19 cellular contexts compared by ENCODE assay signal in the genomic region with DNA sequence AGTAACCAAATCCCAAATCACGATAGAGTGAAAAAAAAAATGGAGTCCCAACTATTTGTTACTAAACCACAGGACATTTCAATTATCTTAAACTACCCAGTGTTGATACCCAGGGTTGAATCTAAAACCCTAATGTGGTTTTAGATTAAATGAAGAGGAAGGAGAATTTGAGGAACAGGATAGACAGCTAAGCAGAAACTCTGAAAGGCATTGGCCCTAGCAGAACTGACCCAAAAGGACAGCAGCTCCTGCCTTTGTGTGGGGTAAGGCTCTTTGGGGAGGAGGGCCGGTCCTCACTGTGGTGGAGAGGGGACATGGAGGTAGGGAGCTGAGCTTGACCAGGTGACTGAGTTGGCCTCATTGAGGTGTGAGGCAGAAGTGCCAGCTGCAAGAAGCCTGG. TPM values are rescaled to one million over a fixed set of nuclear protein-coding genes. Genes with fewer than 3 reads are reported as not detected.
A peak's percentile ranks its signal among the peaks of the same experiment; 100 is the strongest.
DNase-seq lines count a peak whose midpoint lies in the region; ATAC-seq and TF ChIP-seq lines count a peak whose summit lies in the region.
"Had no signal": no experiment of that assay in that cellular context is flagged by ENCODE, and none has a peak within 500 bp of the region (broad histone marks: within the 10 kb centered on the region; RNA-seq: fewer than 3 reads in every experiment).

No MANE protein-coding gene starts in this region.

- DNase-seq in CD14-positive monocyte (ENCODE audit: low spot score) (no peak), MV-4-11 (lab: John Stamatoyannopoulos, UW) (peak; percentile 41), SKM-1 treated with dmso at 0.1 percent for 144 hours (lab: John Stamatoyannopoulos, UW; ENCODE audit: unreplicated experiment) (peak; percentile 74), GM03348 (ENCODE audit: low spot score) (no peak), NCI-H1694 treated with DMSO at 0.1 percent for 48 hours (lab: John Stamatoyannopoulos, UW) (no peak)
- no peak for DNase-seq in naive thymus-derived CD4-positive, alpha-beta T cell
- DNase-seq in stimulated activated CD4-positive, alpha-beta T cell treated with anti-CD3 and anti-CD28 coated beads, Interleukin-2, amount 100 ng/mL, for 24 hours: no peak
- DNase-seq: Calu3; CD4-positive, alpha-beta memory T cell; DMS53; IMR-90; MM.1S; NCI-H1417 treated with DMSO at 0.1 percent for 48 hours; NCI-H2081 treated with DMSO at 0.1 percent for 48 hours; NCI-H510A treated with DMSO at 0.1 percent for 48 hours; RPMI8226; SIG-M5 had no signal

- ATAC-seq in naive thymus-derived CD4-positive, alpha-beta T cell: peak; percentile 37
- ATAC-seq in GM21717 (IDR thresholded peaks at IDR 0.05; ENCODE audit: unreplicated experiment): no peak

- intact Hi-C loops in CD14-positive monocyte (cut with micrococcal nuclease): loop anchor here in 1 of 2 donors (5.0 kb wide), 1 partner anchor 37 kb away; no protein-coding TSS in a partner anchor
- intact Hi-C loops in naive thymus-derived CD4-positive, alpha-beta T cell (cut with micrococcal nuclease): no loop called here

- H3K9me3 Mint-ChIP-seq in CD14-positive monocyte: peaks cover 0 to 5% (median 0%) of the 10 kb centered on the region in 7 donors
- peaks cover 0 to 2% (median 0%) of the 10 kb centered on the region in 11 donors for H3K9me3 Mint-ChIP-seq in naive thymus-derived CD4-positive, alpha-beta T cell
- H3K9me3 Mint-ChIP-seq: CD4-positive, alpha-beta memory T cell had no signal

- no peak overlapping the region for H3K27ac ChIP-seq in naive thymus-derived CD4-positive, alpha-beta T cell (ENCODE audit: low read depth, low read length)

- no peaks in the 10 kb centered on the region for H3K9me3 ChIP-seq in naive thymus-derived CD4-positive, alpha-beta T cell (ENCODE audit: control insufficient read depth in 2 of 3, low read length in 3 of 3)
- H3K9me3 ChIP-seq: HAP-1 had no signal

- H3K27me3 Mint-ChIP-seq in CD14-positive monocyte (ENCODE audit: low read depth in 3 of 3): peaks cover 0 to 4% (median 2%) of the 10 kb centered on the region in 3 donors
- peaks cover 0 to 15% (median 0%) of the 10 kb centered on the region in 5 donors for H3K27me3 Mint-ChIP-seq in naive thymus-derived CD4-positive, alpha-beta T cell
- H3K27me3 Mint-ChIP-seq: CD4-positive, alpha-beta memory T cell had no signal

- H3K36me3 Mint-ChIP-seq in CD14-positive monocyte: peaks cover 0 to 3% of the 10 kb centered on the region in 2 donors
- H3K36me3 Mint-ChIP-seq in naive thymus-derived CD4-positive, alpha-beta T cell: peaks cover 0 to 1% (median 0%) of the 10 kb centered on the region in 5 donors
- H3K36me3 Mint-ChIP-seq: CD4-positive, alpha-beta memory T cell had no signal

- POLR2A ChIA-PET in naive thymus-derived CD4-positive, alpha-beta T cell (lab: Charles Lee): interaction anchor here (1.4 kb wide), 1 partner anchor 39 kb away, joined by 4 read pairs; no protein-coding TSS in a partner anchor

- H3K4me1 Mint-ChIP-seq in CD14-positive monocyte: peaks cover 48% of the 10 kb centered on the region
- H3K4me1 Mint-ChIP-seq in naive thymus-derived CD4-positive, alpha-beta T cell: peaks cover 15 to 37% (median 32%) of the 10 kb centered on the region in 7 donors

- no peaks in the 10 kb centered on the region for H3K27me3 ChIP-seq in naive thymus-derived CD4-positive, alpha-beta T cell (ENCODE audit: control insufficient read depth in 2 of 2, insufficient read depth in 2 of 2, low read length in 2 of 2)

- CTCF ChIA-PET in naive thymus-derived CD4-positive, alpha-beta T cell (lab: Charles Lee): interaction anchor here (0.9 to 2.0 kb wide), 2 partner anchors 13 to 93 kb away, joined by 3 to 6 read pairs; no protein-coding TSS in a partner anchor

- no peaks in the 10 kb centered on the region for H3K36me3 ChIP-seq in naive thymus-derived CD4-positive, alpha-beta T cell (ENCODE audit: control insufficient read depth in 2 of 3, insufficient read depth in 3 of 3, low read length in 3 of 3)
- H3K36me3 ChIP-seq: HAP-1 had no signal

- TF ChIP-seq CTCF in CD14-positive monocyte (IDR thresholded peaks at IDR 0.05): no peak

- no peak overlapping the region for H3K4me3 ChIP-seq in naive thymus-derived CD4-positive, alpha-beta T cell (ENCODE audit: low read length)
- H3K4me3 ChIP-seq: HAP-1 had no signal

- peak overlapping the region in 1 of 2 donors; percentile 66 for H3K4me3 Mint-ChIP-seq in CD14-positive monocyte
- no peak overlapping the region for H3K4me3 Mint-ChIP-seq in naive thymus-derived CD4-positive, alpha-beta T cell

- peaks cover 0 to 8% of the 10 kb centered on the region in 2 donors for H3K4me1 ChIP-seq in naive thymus-derived CD4-positive, alpha-beta T cell (ENCODE audit: control insufficient read depth in 2 of 2, insufficient read depth in 2 of 2, low read length in 2 of 2)
- H3K4me1 ChIP-seq: HAP-1 had no signal

- peak overlapping the region; percentile 86 to 99 (median 96) for H3K27ac Mint-ChIP-seq in CD14-positive monocyte
- peak overlapping the region in 2 of 9 donors; percentile 9 to 10 for H3K27ac Mint-ChIP-seq in naive thymus-derived CD4-positive, alpha-beta T cell

RNA-seq across cellular contexts. Expression of a gene that starts 30.7 kb away (rescaled TPM):
- 10 to 100 TPM; 12.8 to 19.7 TPM for polyA plus RNA-seq in CD14-positive monocyte
- total RNA-seq in naive thymus-derived CD4-positive, alpha-beta T cell: 100 to 1,000 TPM in 4 of 5 experiments, 10 to 100 TPM in 1; 71.9 to 176 (median 146) TPM
- polyA plus RNA-seq in naive thymus-derived CD4-positive, alpha-beta T cell: 10 to 100 TPM; 63.4 to 66.2 TPM

Comparison
In these comparisons a context has a peak if more than half of its experiments do, and no peak if none do; other contexts are left out.
1. DNase-seq: peak in MV-4-11 (single experiment) and SKM-1 treated with dmso at 0.1 percent for 144 hours (single experiment); none in CD14-positive monocyte (single experiment), naive thymus-derived CD4-positive, alpha-beta T cell (0 of 9), GM03348 (single experiment), stimulated activated CD4-positive, alpha-beta T cell treated with anti-CD3 and anti-CD28 coated beads, Interleukin-2, amount 100 ng/mL, for 24 hours (0 of 2) and NCI-H1694 treated with DMSO at 0.1 percent for 48 hours (single experiment).